ENCODE assay signal across 9 cellular contexts in the genomic region with DNA sequence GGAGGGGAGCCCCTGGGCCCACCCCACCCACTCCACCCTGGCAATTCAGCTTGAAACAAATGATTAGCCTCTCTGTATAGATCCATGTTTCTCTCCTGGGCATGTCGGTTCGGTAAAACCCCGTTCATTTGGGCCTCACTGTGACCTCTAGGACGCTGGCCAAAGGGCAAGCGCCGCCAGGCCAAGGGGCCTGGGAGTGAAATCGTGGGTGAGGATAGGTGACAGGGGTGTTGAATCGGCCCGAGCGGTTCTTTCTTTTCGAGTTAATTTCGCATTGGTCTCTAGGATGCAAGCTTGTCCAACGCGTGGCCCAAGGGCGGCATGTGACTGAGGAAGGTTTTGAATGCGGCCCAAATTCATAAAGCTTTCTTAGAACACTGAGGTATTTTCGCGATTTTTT. TPM values are rescaled to one million over a fixed set of nuclear protein-coding genes. Genes with fewer than 3 reads are reported as not detected.
DNase-seq lines count a peak whose midpoint lies in the region; ATAC-seq lines count a peak whose summit lies in the region.
"Had no signal": no experiment of that assay in that cellular context is flagged by ENCODE, and none has a peak within 500 bp of the region (broad histone marks: within the 10 kb centered on the region; RNA-seq: fewer than 3 reads in every experiment).

No MANE protein-coding gene starts in this region.

- no peak for ATAC-seq in activated T-cell treated with anti-CD3 and anti-CD28 coated beads, Interleukin-2, amount 50 U/mL, for 72 hours (replicated peaks in 1 of 2)
- no peak for ATAC-seq in memory B cell (ENCODE audit: low read depth)

- no peak for DNase-seq in activated T-cell treated with anti-CD3 and anti-CD28 coated beads, Interleukin-2, amount 50 U/mL, for 72 hours
- no peak for DNase-seq in activated T-cell treated with anti-CD3 and anti-CD28 coated beads, Interleukin-2, amount 50 U/mL, for 1 hour
- DNase-seq in activated CD8-positive, alpha-beta memory T cell treated with anti-CD3 and anti-CD28 coated beads, Interleukin-2, amount 50 U/mL, for 48 hours: peak; percentile 56
- DNase-seq in memory B cell (ENCODE audit: low spot score in 2 of 2) (no peak), globus pallidus (ENCODE audit: low spot score) (no peak), DMS153 (lab: John Stamatoyannopoulos, UW) (no peak), amygdala (lab: John Stamatoyannopoulos, UW) (no peak)

- no peaks in the 10 kb centered on the region for H3K27me3 Mint-ChIP-seq in activated T-cell treated with anti-CD3 and anti-CD28 coated beads, Interleukin-2, amount 50 U/mL, for 72 hours (ENCODE audit: low read depth)
- H3K27me3 Mint-ChIP-seq in memory B cell: peaks cover 8% of the 10 kb centered on the region

- peak overlapping the region; percentile 27 for H3K27ac ChIP-seq in temporal lobe (ENCODE audit: low read depth, low read length)
- H3K27ac ChIP-seq: SJSA1 had no signal

- H3K4me1 Mint-ChIP-seq in activated T-cell treated with anti-CD3 and anti-CD28 coated beads, Interleukin-2, amount 50 U/mL, for 72 hours (ENCODE audit: low read depth): peaks cover 94% of the 10 kb centered on the region
- peaks cover 24% of the 10 kb centered on the region for H3K4me1 Mint-ChIP-seq in memory B cell

- H3K9me3 Mint-ChIP-seq in activated T-cell treated with anti-CD3 and anti-CD28 coated beads, Interleukin-2, amount 50 U/mL, for 72 hours: no peaks in the 10 kb centered on the region
- no peaks in the 10 kb centered on the region for H3K9me3 Mint-ChIP-seq in memory B cell

- peak overlapping the region; percentile 96 for H3K27ac Mint-ChIP-seq in activated T-cell treated with anti-CD3 and anti-CD28 coated beads, Interleukin-2, amount 50 U/mL, for 72 hours
- peak overlapping the region; percentile 88 for H3K27ac Mint-ChIP-seq in memory B cell

- H3K36me3 Mint-ChIP-seq in activated T-cell treated with anti-CD3 and anti-CD28 coated beads, Interleukin-2, amount 50 U/mL, for 72 hours (ENCODE audit: insufficient read depth in 2 of 2): no peaks in the 10 kb centered on the region
- no peaks in the 10 kb centered on the region for H3K36me3 Mint-ChIP-seq in memory B cell

- peak overlapping the region; percentile 83 to 94 for H3K4me3 Mint-ChIP-seq in activated T-cell treated with anti-CD3 and anti-CD28 coated beads, Interleukin-2, amount 50 U/mL, for 72 hours
- H3K4me3 Mint-ChIP-seq in memory B cell: peak overlapping the region; percentile 79

RNA-seq across cellular contexts. Expression of gene ARID5A, which starts 9.9 kb away (rescaled TPM):
- 100 to 1,000 TPM; 424 to 433 TPM for total RNA-seq in activated T-cell treated with anti-CD3 and anti-CD28 coated beads, Interleukin-2, amount 50 U/mL, for 72 hours
- 2.2 TPM for total RNA-seq in temporal lobe

RNA-seq across cellular contexts. Expression of gene NEURL3, which starts 21.5 kb away (rescaled TPM):
- 1 to 10 TPM; 4.4 to 5.3 TPM for total RNA-seq in activated T-cell treated with anti-CD3 and anti-CD28 coated beads, Interleukin-2, amount 50 U/mL, for 72 hours
- total RNA-seq in temporal lobe: not detected
- total RNA-seq: SJSA1 had no signal

Comparison
In these comparisons a context has a peak if more than half of its experiments do, and no peak if none do; other contexts are left out.
1. RNA of gene ARID5A, which starts 9.9 kb away (total RNA-seq): 424 to 433 TPM in activated T-cell treated with anti-CD3 and anti-CD28 coated beads, Interleukin-2, amount 50 U/mL, for 72 hours; 2.2 TPM in temporal lobe (single experiment); every median in the first group is over 100 times any median in the second.